Comparison of ENCODE assay signal across 1 cellular context in genomic region chr9:91193658-91194391, GRCh38.
TF ChIP-seq lines count a peak whose summit lies in the region.

No MANE protein-coding gene starts in this region.

TF ChIP-seq in K562, 482 proteins besides CTCF, POLR2A, EP300 and RAD21 (continued from another document and continues in another):
- TF ChIP-seq DACH1 (IDR thresholded peaks at IDR 0.05; ENCODE audit: partially characterized antibody) (no peak), TFAM (CRISPR knock-in tag; conservative IDR thresholded peaks at IDR 0.05) (no peak), PHF21A (IDR thresholded peaks at IDR 0.05; ENCODE audit: borderline replicate concordance, low read depth) (no peak), JUND (IDR thresholded peaks at IDR 0.05; ENCODE audit: borderline replicate concordance, low read depth, low read length) (peak; percentile 37; the same call in 1 of the 2 replicates), JUND (tag; IDR thresholded peaks at IDR 0.05; ENCODE audit: borderline replicate concordance, low read depth, low read length) (no peak; the same call in 2 of the 3 replicates), PKNOX1 (IDR thresholded peaks at IDR 0.05) (peak; percentile 7; the same call in 1 of the 2 replicates), CREM (IDR thresholded peaks at IDR 0.05; ENCODE audit: low read depth) (peak; percentile 68), DMBX1 (CRISPR knock-in tag; IDR thresholded peaks at IDR 0.05; ENCODE audit: borderline replicate concordance) (peak; percentile 75; the same call in 1 of the 2 replicates), AFF1 (IDR thresholded peaks at IDR 0.05; ENCODE audit: low read depth in 1 of 2, partially characterized antibody in 2 of 2) (peak in 1 of 2 experiments; percentile 21), NFXL1 (CRISPR knock-in tag; IDR thresholded peaks at IDR 0.05) (no peak), ZNF277 (CRISPR knock-in tag; IDR thresholded peaks at IDR 0.05; ENCODE audit: borderline replicate concordance) (no peak), RNF2 (IDR thresholded peaks at IDR 0.05) (peak; percentile 90), GABPB2 (CRISPR knock-in tag; conservative IDR thresholded peaks at IDR 0.05) (no peak), KDM4B (IDR thresholded peaks at IDR 0.05; ENCODE audit: borderline replicate concordance in 2 of 2, low read depth in 1 of 2) (peak in 1 of 2 experiments; percentile 32; a peak in 1 of 4 replicates), DLX4 (CRISPR knock-in tag; IDR thresholded peaks at IDR 0.05) (no peak), REST (CRISPR knock-in tag; IDR thresholded peaks at IDR 0.05; ENCODE audit: low read depth) (no peak), DEAF1 (CRISPR knock-in tag; IDR thresholded peaks at IDR 0.05) (no peak), SMC3 (conservative IDR thresholded peaks at IDR 0.05; ENCODE audit: insufficient read depth, low read depth, low read length) (0 out of 2 replicates have a peak, but pooled peaks have one; percentile 1), FOXA1 (IDR thresholded peaks at IDR 0.05; ENCODE audit: borderline replicate concordance) (no peak), ZNF263 (CRISPR knock-in tag; IDR thresholded peaks at IDR 0.05; ENCODE audit: borderline replicate concordance) (no peak; the same call in 1 of the 2 replicates), CCNT2 (IDR thresholded peaks at IDR 0.05; ENCODE audit: borderline replicate concordance, extremely low read depth, insufficient read length, low read depth, low read length) (peak; percentile 89), ZFP30 (CRISPR knock-in tag; IDR thresholded peaks at IDR 0.05; ENCODE audit: borderline replicate concordance) (no peak), SUPT5H (IDR thresholded peaks at IDR 0.05) (peak; percentile 59), ZNF696 (CRISPR knock-in tag; conservative IDR thresholded peaks at IDR 0.05) (no peak), MIER1 (IDR thresholded peaks at IDR 0.05; ENCODE audit: low read depth) (no peak), KAT2B (IDR thresholded peaks at IDR 0.05; ENCODE audit: low read depth, low read length) (no peak), ETV6 (IDR thresholded peaks at IDR 0.05; ENCODE audit: borderline replicate concordance in 1 of 2, low read depth in 2 of 2, low read length in 1 of 2) (no peak; a peak in 1 of 4 replicates), ETV6 (CRISPR knock-in tag; IDR thresholded peaks at IDR 0.05; ENCODE audit: borderline replicate concordance) (0 out of 2 replicates have a peak, but pooled peaks have one; percentile 51), EHMT2 (IDR thresholded peaks at IDR 0.05) (no peak), ETV1 (tag; conservative IDR thresholded peaks at IDR 0.05; ENCODE audit: low read depth) (peak; percentile 68), SOX6 (IDR thresholded peaks at IDR 0.05) (peak; percentile 76; the same call in 1 of the 2 replicates), NBN (IDR thresholded peaks at IDR 0.05; ENCODE audit: low read depth) (no peak), HMGN3 (IDR thresholded peaks at IDR 0.05; ENCODE audit: borderline replicate concordance, extremely low read depth, insufficient read length, low read depth, low read length) (peak; percentile 95), ZHX1 (conservative IDR thresholded peaks at IDR 0.05; ENCODE audit: low read length) (no peak), TAF9B (IDR thresholded peaks at IDR 0.05; ENCODE audit: partially characterized antibody) (peak; percentile 53), SMARCB1 (IDR thresholded peaks at IDR 0.05; ENCODE audit: insufficient read length, low read depth) (no peak), ZNF384 (IDR thresholded peaks at IDR 0.05; ENCODE audit: low read depth, low read length) (peak; percentile 90), SFPQ (IDR thresholded peaks at IDR 0.05; ENCODE audit: low read depth, low read length) (no peak), ZNF830 (CRISPR knock-in tag; IDR thresholded peaks at IDR 0.05) (0 out of 2 replicates have a peak, but pooled peaks have one; percentile 67), RBM15 (IDR thresholded peaks at IDR 0.05; ENCODE audit: insufficient read depth, low read length) (no peak), E2F8 (IDR thresholded peaks at IDR 0.05; ENCODE audit: low read depth, partially characterized antibody) (peak; percentile 50), ZNF174 (CRISPR knock-in tag; IDR thresholded peaks at IDR 0.05) (no peak)
